In genomic region chr4:80948995-80949394, GRCh38 we compare ENCODE assay signal across 11 cellular contexts.
"Had no signal": no experiment of that assay in that cellular context is flagged by ENCODE, and none has a peak within 500 bp of the region (broad histone marks: within the 10 kb centered on the region; RNA-seq: fewer than 3 reads in every experiment).

No MANE protein-coding gene starts in this region.

- H3K4me2 ChIP-seq: neural progenitor cell had no signal

- H3K4me3 Mint-ChIP-seq: activated naive CD4-positive, alpha-beta T cell treated with anti-CD3 and anti-CD28 coated beads, Interleukin-2, amount 50 U/mL, for 24 hours; neural progenitor cell; stimulated activated naive CD8-positive, alpha-beta T cell treated with anti-CD3 and anti-CD28 coated beads, Interleukin-15, amount 100 ng/mL, for 72 hours had no signal

- H3K4me1 Mint-ChIP-seq: activated naive CD4-positive, alpha-beta T cell treated with anti-CD3 and anti-CD28 coated beads, Interleukin-2, amount 50 U/mL, for 24 hours; neural progenitor cell; stimulated activated naive CD8-positive, alpha-beta T cell treated with anti-CD3 and anti-CD28 coated beads, Interleukin-15, amount 100 ng/mL, for 72 hours had no signal

- DNase-seq: central memory CD4-positive, alpha-beta T cell; effector memory CD4-positive, alpha-beta T cell; hippocampal formation; pancreas; stimulated activated CD4-positive, alpha-beta T cell treated with anti-CD3 and anti-CD28 coated beads, Interleukin-4, amount 100 ng/mL, for 1 hour; stimulated activated CD8-positive, alpha-beta memory T cell treated with anti-CD3 and anti-CD28 coated beads, Interleukin-4, amount 100 ng/mL, for 48 hours; stimulated activated naive CD8-positive, alpha-beta T cell treated with anti-CD3 and anti-CD28 coated beads, Interleukin-15, amount 100 ng/mL, for 72 hours had no signal

- H3K36me3 ChIP-seq: neural progenitor cell, pancreas, thoracic aorta had no signal

- H3K9ac ChIP-seq: neural progenitor cell had no signal

- H3K27ac ChIP-seq: neural progenitor cell, pancreas, thoracic aorta had no signal

- H3K36me3 Mint-ChIP-seq: activated naive CD4-positive, alpha-beta T cell treated with anti-CD3 and anti-CD28 coated beads, Interleukin-2, amount 50 U/mL, for 24 hours; neural progenitor cell had no signal

- H3K4me1 ChIP-seq: neural progenitor cell, pancreas had no signal

- H3K27me3 Mint-ChIP-seq: activated naive CD4-positive, alpha-beta T cell treated with anti-CD3 and anti-CD28 coated beads, Interleukin-2, amount 50 U/mL, for 24 hours; stimulated activated naive CD8-positive, alpha-beta T cell treated with anti-CD3 and anti-CD28 coated beads, Interleukin-15, amount 100 ng/mL, for 72 hours had no signal

- H3K9me3 Mint-ChIP-seq: activated naive CD4-positive, alpha-beta T cell treated with anti-CD3 and anti-CD28 coated beads, Interleukin-2, amount 50 U/mL, for 24 hours; activated T-helper 2 cell treated with anti-CD3 and anti-CD28 coated beads, Interferon-gamma antibody, Interleukin-2, Interleukin-4, amounts not matched to agents 10 μg/mL and 5 μg/mL and 100 μg/mL, durations not matched to agents 14 hours and 24 hours and 36 hours; neural progenitor cell; stimulated activated naive CD8-positive, alpha-beta T cell treated with anti-CD3 and anti-CD28 coated beads, Interleukin-15, amount 100 ng/mL, for 72 hours had no signal

- H3K9me3 ChIP-seq: pancreas, thoracic aorta had no signal

- H3K4me3 ChIP-seq: neural progenitor cell, pancreas, thoracic aorta had no signal

- ATAC-seq: pancreas; stimulated activated naive CD8-positive, alpha-beta T cell treated with anti-CD3 and anti-CD28 coated beads, Interleukin-15, amount 100 ng/mL, for 72 hours had no signal

- H3K27ac Mint-ChIP-seq: activated naive CD4-positive, alpha-beta T cell treated with anti-CD3 and anti-CD28 coated beads, Interleukin-2, amount 50 U/mL, for 24 hours; activated T-helper 2 cell treated with anti-CD3 and anti-CD28 coated beads, Interferon-gamma antibody, Interleukin-2, Interleukin-4, amounts not matched to agents 10 μg/mL and 5 μg/mL and 100 μg/mL, durations not matched to agents 14 hours and 24 hours and 36 hours; neural progenitor cell; stimulated activated naive CD8-positive, alpha-beta T cell treated with anti-CD3 and anti-CD28 coated beads, Interleukin-15, amount 100 ng/mL, for 72 hours had no signal

- H2AFZ ChIP-seq: neural progenitor cell had no signal

- H3K27me3 ChIP-seq: neural progenitor cell, pancreas had no signal
